Comparison of ENCODE assay signal across 30 cellular contexts in the genomic region with DNA sequence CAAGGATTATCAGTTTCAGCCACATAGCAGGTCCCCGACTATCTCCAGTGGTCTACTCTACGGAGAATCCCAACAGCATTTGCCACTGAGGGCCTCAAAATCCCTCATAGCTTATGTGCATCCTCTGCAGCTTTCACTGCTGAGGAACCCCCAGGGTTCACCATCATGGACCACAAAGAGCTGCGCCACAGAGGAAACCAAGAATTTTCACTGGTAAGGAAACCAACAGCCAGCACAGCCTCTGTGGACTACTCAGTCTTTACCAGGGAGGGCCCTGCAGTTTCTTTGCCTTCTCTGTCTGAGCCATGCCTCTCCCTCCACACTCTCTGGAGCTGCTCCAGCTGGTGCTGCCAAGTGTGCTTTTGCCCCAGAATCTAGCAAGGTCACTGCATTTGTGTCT.
"Had no signal": no experiment of that assay in that cellular context is flagged by ENCODE, and none has a peak within 500 bp of the region (broad histone marks: within the 10 kb centered on the region; RNA-seq: fewer than 3 reads in every experiment).

No MANE protein-coding gene starts in this region.

- H3K27ac ChIP-seq: ovary, parathyroid adenoma, psoas muscle, right lobe of liver, sigmoid colon, suprapubic skin, thoracic aorta, thyroid gland, tibial nerve, upper lobe of left lung, vagina had no signal

- H3K36me3 ChIP-seq: ovary, right lobe of liver, sigmoid colon, suprapubic skin, thoracic aorta, thyroid gland, tibial nerve, upper lobe of left lung, vagina had no signal

- H3K9ac ChIP-seq: parathyroid adenoma had no signal

- H3K79me2 ChIP-seq: parathyroid adenoma had no signal

- H3K27me3 ChIP-seq: ovary, right lobe of liver, sigmoid colon, suprapubic skin, thyroid gland, tibial nerve, upper lobe of left lung, vagina had no signal

- H3K4me3 ChIP-seq: ovary, psoas muscle, right lobe of liver, sigmoid colon, suprapubic skin, thoracic aorta, thyroid gland, tibial nerve, upper lobe of left lung, vagina had no signal

- H3K4me1 ChIP-seq: parathyroid adenoma, psoas muscle, right lobe of liver, sigmoid colon, suprapubic skin, thyroid gland, tibial nerve, upper lobe of left lung, vagina had no signal

- FAIRE-seq: small intestine, urothelium cell line had no signal

- H2AFZ ChIP-seq: parathyroid adenoma had no signal

- H3K9me3 ChIP-seq: ovary, psoas muscle, sigmoid colon, suprapubic skin, thoracic aorta, thyroid gland, upper lobe of left lung, vagina had no signal

- ATAC-seq: naive thymus-derived CD8-positive, alpha-beta T cell; natural killer cell treated with Interleukin-12 subunit alpha and Interleukin-12 subunit beta and Interleukin-15 and Interleukin-18, amount 100 ng/mL, for 72 hours; psoas muscle; right cardiac atrium; stimulated activated memory B cell treated with anti-CD40 and anti-IgM and Interleukin-4, amounts not matched to agents 10 μg/mL and 1 μg/mL and 100 μg/mL, for 72 hours; stimulated activated naive CD8-positive, alpha-beta T cell treated with anti-CD3 and anti-CD28 coated beads, Interleukin-15, amount 100 ng/mL, for 72 hours had no signal

- DNase-seq: naive thymus-derived CD8-positive, alpha-beta T cell; nephron progenitor cell; occipital lobe; ovary; posterior cingulate gyrus; psoas muscle; right cardiac atrium; right lobe of liver; sigmoid colon; small intestine; stimulated activated CD4-positive, alpha-beta T cell treated with anti-CD3 and anti-CD28 coated beads, Interleukin-15, amount 100 ng/mL, for 24 hours; stimulated activated CD4-positive, alpha-beta T cell treated with anti-CD3 and anti-CD28 coated beads, Interleukin-2, amount 100 ng/mL, for 24 hours; stimulated activated CD4-positive, alpha-beta T cell treated with anti-CD3 and anti-CD28 coated beads, Interleukin-2, amount 100 ng/mL, for 48 hours; stimulated activated CD4-positive, alpha-beta T cell treated with anti-CD3 and anti-CD28 coated beads, Interleukin-4, amount 100 ng/mL, for 4 hours; stimulated activated CD8-positive, alpha-beta memory T cell treated with anti-CD3 and anti-CD28 coated beads, Interleukin-4, amount 100 ng/mL, for 48 hours; stimulated activated naive CD4-positive, alpha-beta T cell; stimulated activated naive CD8-positive, alpha-beta T cell treated with anti-CD3 and anti-CD28 coated beads, Interleukin-15, amount 100 ng/mL, for 72 hours; stimulated activated naive CD8-positive, alpha-beta T cell treated with anti-CD3 and anti-CD28 coated beads, Interleukin-15, Interleukin-2, amounts not matched to agents 100 U/mL and 50 U/mL, for 24 hours; substantia nigra; thyroid gland; trophoblast cell; upper lobe of left lung had no signal
